Comparison of ENCODE assay signal across 26 cellular contexts in the genomic region with DNA sequence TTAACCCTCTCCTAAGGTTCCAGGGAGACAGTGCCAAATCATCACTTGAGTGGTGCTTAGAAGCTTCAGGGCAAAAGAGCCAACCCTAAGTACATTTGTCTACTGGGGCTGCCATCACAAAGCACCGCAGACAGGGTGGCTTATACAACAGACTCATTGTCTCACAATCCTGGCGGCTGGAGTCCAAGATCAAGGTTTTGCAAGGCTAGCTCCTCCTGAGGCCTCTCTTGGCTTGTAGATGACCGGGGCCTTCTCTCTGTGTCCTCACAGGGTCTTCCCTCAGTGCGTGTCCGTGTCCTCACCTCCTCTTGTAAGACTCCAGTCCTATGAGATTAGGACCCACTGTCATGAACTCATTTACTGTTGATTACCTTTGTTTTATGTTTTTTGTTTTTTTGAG. TPM values are rescaled to one million over a fixed set of nuclear protein-coding genes. Genes with fewer than 3 reads are reported as not detected.
DNase-seq lines count a peak whose midpoint lies in the region; ATAC-seq, FAIRE-seq and TF ChIP-seq lines count a peak whose summit lies in the region.
"Had no signal": no experiment of that assay in that cellular context is flagged by ENCODE, and none has a peak within 500 bp of the region (broad histone marks: within the 10 kb centered on the region; RNA-seq: fewer than 3 reads in every experiment).

No MANE protein-coding gene starts in this region.

- H3K27me3 ChIP-seq in IMR-90 (ENCODE audit: control insufficient read depth, insufficient read depth, low read length) = peaks cover 8% of the 10 kb centered on the region
- H3K27me3 ChIP-seq: BLaER1 treated with 17β-estradiol and CSF1 and Interleukin-3, amounts not matched to agents 10 nM and 100 nM had no signal

- no peak overlapping the region for H2AK5ac ChIP-seq in IMR-90 (ENCODE audit: low read depth, low read length)

- intact Hi-C loops in IMR-90 (cut with micrococcal nuclease) (no loop called here), sciatic nerve (cut with DNase I) (no loop called here)

- no peak overlapping the region for H4K91ac ChIP-seq in IMR-90 (ENCODE audit: insufficient read depth, low read depth, low read length)

- H3K9me3 ChIP-seq in IMR-90 (ENCODE audit: control insufficient read depth, insufficient read depth, low read length) = no peaks in the 10 kb centered on the region

- H2AK9ac ChIP-seq in IMR-90 (replicated peaks; ENCODE audit: low read depth, low read length, poor library complexity) = no peak overlapping the region

- no peak overlapping the region for H3K56ac ChIP-seq in IMR-90 (ENCODE audit: extremely low read depth, insufficient read depth, low read length)

- FAIRE-seq in RCC 7860 (lab: Jason Lieb, UNC) = no peak
- FAIRE-seq: GM12878, HepG2 had no signal

- CTCF ChIA-PET in activated CD8-positive, alpha-beta memory T cell treated with anti-CD3 and anti-CD28 coated beads, Interleukin-2, amount 10 ng/mL, durations not matched to agents 7 days and 5 days (lab: Charles Lee) = interaction anchor here (0.8 to 2.5 kb wide), 3 partner anchors 38 to 77 kb away, joined by 4 to 7 read pairs (median 4); no protein-coding TSS in a partner anchor
- CTCF ChIA-PET in IMR-90 (lab: Yijun Ruan, JAX) = no interaction called here

- in situ Hi-C loops in IMR-90 (cut with MboI; ENCODE audit: low sequenced_read_pairs) = no loop called here

- H2AFZ ChIP-seq in IMR-90 (replicated peaks; ENCODE audit: low read length, poor library complexity) = no peak overlapping the region

- dilution Hi-C loops in IMR-90 (cut with HindIII; ENCODE audit: low sequenced_read_pairs, unreplicated experiment) = no loop called here

- no peak overlapping the region for H4K5ac ChIP-seq in IMR-90 (ENCODE audit: low read depth, low read length)

- no peaks in the 10 kb centered on the region for H4K20me1 ChIP-seq in IMR-90 (ENCODE audit: insufficient read depth, low read length)
- H4K20me1 ChIP-seq: BLaER1 treated with 17β-estradiol and CSF1 and Interleukin-3, amounts not matched to agents 10 nM and 100 nM had no signal

- no peak overlapping the region for H3K4me3 ChIP-seq in IMR-90 (ENCODE audit: insufficient read depth, low read depth, low read length)
- no peak overlapping the region for H3K4me3 ChIP-seq in fibroblast of pulmonary artery (replicated peaks; ENCODE audit: low read depth, low read length)
- H3K4me3 ChIP-seq: BLaER1 treated with 17β-estradiol and CSF1 and Interleukin-3, amounts not matched to agents 10 nM and 100 nM; GM12878 had no signal

- no peak overlapping the region for H2BK120ac ChIP-seq in IMR-90 (ENCODE audit: low read depth, low read length)

- no peak overlapping the region for H3K9ac ChIP-seq in IMR-90 (ENCODE audit: low read depth, low read length)
- H3K9ac ChIP-seq: BLaER1 treated with 17β-estradiol and CSF1 and Interleukin-3, amounts not matched to agents 10 nM and 100 nM had no signal

- H3K4me3 Mint-ChIP-seq in activated CD8-positive, alpha-beta memory T cell treated with anti-CD3 and anti-CD28 coated beads, Interleukin-2, amount 10 ng/mL, durations not matched to agents 7 days and 5 days = no peak overlapping the region
- H3K4me3 Mint-ChIP-seq: CD4-positive, alpha-beta memory T cell; HFFc6 had no signal

- WGBS in IMR-90 (ENCODE audit: extremely low coverage in 2 of 2, insufficient read length in 1 of 2), 2 experiments = no CpG with 5 or more reads among the region's 5 CpGs

- no TSS peak for BruUV-seq in IMR-90 (replicated peaks; lab: Mats Ljungman, UMichigan)

- H3K27me3 Mint-ChIP-seq in activated CD8-positive, alpha-beta memory T cell treated with anti-CD3 and anti-CD28 coated beads, Interleukin-2, amount 10 ng/mL, durations not matched to agents 7 days and 5 days = peaks cover 10% of the 10 kb centered on the region

- H3K4me2 ChIP-seq in IMR-90 (ENCODE audit: low read depth, low read length) = no peak overlapping the region
- H3K4me2 ChIP-seq: BLaER1 treated with 17β-estradiol and CSF1 and Interleukin-3, amounts not matched to agents 10 nM and 100 nM had no signal

- no peaks in the 10 kb centered on the region for H3K36me3 ChIP-seq in IMR-90 (ENCODE audit: control insufficient read depth, insufficient read depth, low read length)
- H3K36me3 ChIP-seq: BLaER1 treated with 17β-estradiol and CSF1 and Interleukin-3, amounts not matched to agents 10 nM and 100 nM had no signal

- H3K4ac ChIP-seq in IMR-90 (ENCODE audit: low read depth, low read length) = no peak overlapping the region

- H3K9me1 ChIP-seq in IMR-90 (ENCODE audit: insufficient read depth, low read length) = no peaks in the 10 kb centered on the region

- H3K18ac ChIP-seq in IMR-90 (ENCODE audit: low read depth, low read length) = no peak overlapping the region

- H2BK5ac ChIP-seq in IMR-90 (ENCODE audit: low read depth, low read length, poor library complexity, severe bottlenecking) = no peak overlapping the region

- POLR2A ChIA-PET in IMR-90 (lab: Charles Lee; ENCODE audit: unreplicated experiment) = no interaction called here

- no peaks in the 10 kb centered on the region for H3K4me1 ChIP-seq in IMR-90 (ENCODE audit: control insufficient read depth, insufficient read depth, low read length)
- H3K4me1 ChIP-seq: BLaER1 treated with 17β-estradiol and CSF1 and Interleukin-3, amounts not matched to agents 10 nM and 100 nM; Caco-2 had no signal

- H3K4me1 Mint-ChIP-seq in activated CD8-positive, alpha-beta memory T cell treated with anti-CD3 and anti-CD28 coated beads, Interleukin-2, amount 10 ng/mL, durations not matched to agents 7 days and 5 days = no peaks in the 10 kb centered on the region
- H3K4me1 Mint-ChIP-seq: CD4-positive, alpha-beta memory T cell had no signal

- peak; percentile 22 for DNase-seq in activated CD8-positive, alpha-beta memory T cell treated with anti-CD3 and anti-CD28 coated beads, Interleukin-2, amount 50 U/mL, for 48 hours
- no peak for DNase-seq in activated CD8-positive, alpha-beta memory T cell treated with anti-CD3 and anti-CD28 coated beads, Interleukin-2, amount 10 ng/mL, durations not matched to agents 7 days and 5 days
- DNase-seq in IMR-90 (peak; percentile 12), fibroblast of pulmonary artery (ENCODE audit: low read depth) (peak; percentile 25), sciatic nerve (ENCODE audit: low spot score) (peak; percentile 47), Ammon's horn (ENCODE audit: low spot score) (no peak), RCC 7860 (ENCODE audit: low spot score) (no peak)
- DNase-seq: ACHN; Caco-2; CD4-positive, alpha-beta memory T cell; DND-41; H7; HFFc6; KBM-7; NCI-H1092; NCI-H1436; NCI-H187 treated with DMSO at 0.1 percent for 48 hours; NCI-H226; NCI-H510A treated with DMSO at 0.1 percent for 48 hours; NCI-H748 treated with DMSO at 0.1 percent for 48 hours had no signal

- no peak for ATAC-seq in activated CD8-positive, alpha-beta memory T cell treated with anti-CD3 and anti-CD28 coated beads, Interleukin-2, amount 10 ng/mL, durations not matched to agents 7 days and 5 days
- ATAC-seq in IMR-90 (ENCODE audit: low read depth) (no peak), sciatic nerve (peak; percentile 91), GM21423 (IDR thresholded peaks at IDR 0.05; ENCODE audit: unreplicated experiment) (no peak)
- ATAC-seq: GM12878, HepG2 had no signal

- H3K36me3 Mint-ChIP-seq in activated CD8-positive, alpha-beta memory T cell treated with anti-CD3 and anti-CD28 coated beads, Interleukin-2, amount 10 ng/mL, durations not matched to agents 7 days and 5 days = no peaks in the 10 kb centered on the region
- H3K36me3 Mint-ChIP-seq: CD4-positive, alpha-beta memory T cell had no signal

- no peaks in the 10 kb centered on the region for H3K79me1 ChIP-seq in IMR-90 (ENCODE audit: low read depth in 1 of 2, low read length in 2 of 2)

- no peak overlapping the region for H3K27ac Mint-ChIP-seq in activated CD8-positive, alpha-beta memory T cell treated with anti-CD3 and anti-CD28 coated beads, Interleukin-2, amount 10 ng/mL, durations not matched to agents 7 days and 5 days
- H3K27ac Mint-ChIP-seq: CD4-positive, alpha-beta memory T cell; HFFc6 had no signal

- H3K27ac ChIP-seq in IMR-90 (ENCODE audit: insufficient read depth, low read length) = no peak overlapping the region
- H3K27ac ChIP-seq: 22Rv1; BLaER1 treated with 17β-estradiol and CSF1 and Interleukin-3, amounts not matched to agents 10 nM and 100 nM; HL-60 had no signal

- H4K8ac ChIP-seq in IMR-90 (ENCODE audit: low read depth in 2 of 2, low read length in 2 of 2) = no peak overlapping the region

- no peak for TF ChIP-seq RAD21 in IMR-90 (IDR thresholded peaks at IDR 0.05; ENCODE audit: low read length)

- H3K23ac ChIP-seq in IMR-90 (ENCODE audit: low read depth, low read length) = no peak overlapping the region

- H2BK15ac ChIP-seq in IMR-90 (ENCODE audit: low read depth, low read length) = no peak overlapping the region

- no peak for TF ChIP-seq POLR2A in IMR-90 (IDR thresholded peaks at IDR 0.05; ENCODE audit: low read depth, low read length)

- TF ChIP-seq CTCF in IMR-90 (conservative IDR thresholded peaks at IDR 0.05; ENCODE audit: low read depth, low read length) = no peak
- TF ChIP-seq CTCF in fibroblast of pulmonary artery (IDR thresholded peaks at IDR 0.05; ENCODE audit: low read length, missing control alignments) = no peak

- H2BK20ac ChIP-seq in IMR-90 (ENCODE audit: low read depth, low read length) = no peak overlapping the region

- no peaks in the 10 kb centered on the region for H3K9me3 Mint-ChIP-seq in activated CD8-positive, alpha-beta memory T cell treated with anti-CD3 and anti-CD28 coated beads, Interleukin-2, amount 10 ng/mL, durations not matched to agents 7 days and 5 days (ENCODE audit: low read depth)

- no peak overlapping the region for H3K14ac ChIP-seq in IMR-90 (replicated peaks; ENCODE audit: low read depth, low read length)

RNA-seq across cellular contexts. Expression of a gene that starts 34.1 kb away (rescaled TPM):
- 100 to 1,000 TPM; 162 to 192 TPM for total RNA-seq in activated CD8-positive, alpha-beta memory T cell treated with anti-CD3 and anti-CD28 coated beads, Interleukin-2, amount 10 ng/mL, durations not matched to agents 7 days and 5 days
- total RNA-seq in IMR-90 (2012; rRNA removed) = 119 and 159 TPM in 2 replicates
- 566 and 689 TPM in 2 replicates for polyA plus RNA-seq in IMR-90 (2012; rRNA removed)
- 940 and 1,395 TPM in 2 replicates for polyA plus RNA-seq in IMR-90 (2012; cell fraction: cytosol; rRNA removed)
- 328 and 597 TPM in 2 replicates for polyA plus RNA-seq in IMR-90 (2012; cell fraction: nucleus; rRNA removed; ENCODE audit: low replicate concordance)
- total RNA-seq in sciatic nerve = 618 TPM
- total RNA-seq: HepG2 had no signal
- polyA plus RNA-seq: HepG2 had no signal

RNA-seq across cellular contexts. Expression of a gene that starts 41.2 kb away (rescaled TPM):
- 10 to 100 TPM; 20.5 to 41.4 TPM for total RNA-seq in activated CD8-positive, alpha-beta memory T cell treated with anti-CD3 and anti-CD28 coated beads, Interleukin-2, amount 10 ng/mL, durations not matched to agents 7 days and 5 days
- not detected in 2 replicates for total RNA-seq in IMR-90 (2012; rRNA removed)
- 0.07 TPM in 1 of 2 replicates, not detected in the other for polyA plus RNA-seq in IMR-90 (2012; rRNA removed)
- 0.04 TPM in 1 of 2 replicates, not detected in the other for polyA plus RNA-seq in IMR-90 (2012; cell fraction: cytosol; rRNA removed)
- 0.37 and 0.79 TPM in 2 replicates for polyA plus RNA-seq in IMR-90 (2012; cell fraction: nucleus; rRNA removed; ENCODE audit: low replicate concordance)
- 7.3 TPM for total RNA-seq in sciatic nerve
- total RNA-seq: GM12878, H7, HFFc6 had no signal

RNA-seq across cellular contexts. Expression of a gene that starts 41.3 kb away (rescaled TPM):
- total RNA-seq in activated CD8-positive, alpha-beta memory T cell treated with anti-CD3 and anti-CD28 coated beads, Interleukin-2, amount 10 ng/mL, durations not matched to agents 7 days and 5 days = 10 to 100 TPM; 28.3 to 49.2 TPM
- total RNA-seq in IMR-90 (2012; rRNA removed) = not detected in 2 replicates
- polyA plus RNA-seq in IMR-90 (2012; rRNA removed) = not detected in 2 replicates
- not detected in 2 replicates for polyA plus RNA-seq in IMR-90 (2012; cell fraction: cytosol; rRNA removed)
- polyA plus RNA-seq in IMR-90 (2012; cell fraction: nucleus; rRNA removed; ENCODE audit: low replicate concordance) = 0.03 and 0.08 TPM in 2 replicates
- total RNA-seq in sciatic nerve = 3.1 TPM
- total RNA-seq: H7, HepG2, HFFc6 had no signal

RNA-seq across cellular contexts. Expression of a gene that starts 57.6 kb away (rescaled TPM):
- 10 to 100 TPM; 48.4 to 52.1 TPM for total RNA-seq in activated CD8-positive, alpha-beta memory T cell treated with anti-CD3 and anti-CD28 coated beads, Interleukin-2, amount 10 ng/mL, durations not matched to agents 7 days and 5 days
- total RNA-seq in IMR-90 (2012; rRNA removed) (40.0 and 45.3 TPM in 2 replicates), sciatic nerve (41.0 TPM)
- 34.9 and 43.2 TPM in 2 replicates for polyA plus RNA-seq in IMR-90 (2012; rRNA removed)
- polyA plus RNA-seq in IMR-90 (2012; cell fraction: cytosol; rRNA removed) = 31.3 and 46.1 TPM in 2 replicates
- 40.8 and 137 TPM in 2 replicates for polyA plus RNA-seq in IMR-90 (2012; cell fraction: nucleus; rRNA removed; ENCODE audit: low replicate concordance)

Comparison
In these comparisons a context has a peak if more than half of its experiments do, and no peak if none do; other contexts are left out.
1. DNase-seq: peak in activated CD8-positive, alpha-beta memory T cell treated with anti-CD3 and anti-CD28 coated beads, Interleukin-2, amount 50 U/mL, for 48 hours (single experiment), IMR-90 (single experiment), fibroblast of pulmonary artery (single experiment) and sciatic nerve (single experiment); none in activated CD8-positive, alpha-beta memory T cell treated with anti-CD3 and anti-CD28 coated beads, Interleukin-2, amount 10 ng/mL, durations not matched to agents 7 days and 5 days (single experiment), Ammon's horn (single experiment) and RCC 7860 (single experiment).